ENCODE assay signal across 8 cellular contexts in the genomic region with DNA sequence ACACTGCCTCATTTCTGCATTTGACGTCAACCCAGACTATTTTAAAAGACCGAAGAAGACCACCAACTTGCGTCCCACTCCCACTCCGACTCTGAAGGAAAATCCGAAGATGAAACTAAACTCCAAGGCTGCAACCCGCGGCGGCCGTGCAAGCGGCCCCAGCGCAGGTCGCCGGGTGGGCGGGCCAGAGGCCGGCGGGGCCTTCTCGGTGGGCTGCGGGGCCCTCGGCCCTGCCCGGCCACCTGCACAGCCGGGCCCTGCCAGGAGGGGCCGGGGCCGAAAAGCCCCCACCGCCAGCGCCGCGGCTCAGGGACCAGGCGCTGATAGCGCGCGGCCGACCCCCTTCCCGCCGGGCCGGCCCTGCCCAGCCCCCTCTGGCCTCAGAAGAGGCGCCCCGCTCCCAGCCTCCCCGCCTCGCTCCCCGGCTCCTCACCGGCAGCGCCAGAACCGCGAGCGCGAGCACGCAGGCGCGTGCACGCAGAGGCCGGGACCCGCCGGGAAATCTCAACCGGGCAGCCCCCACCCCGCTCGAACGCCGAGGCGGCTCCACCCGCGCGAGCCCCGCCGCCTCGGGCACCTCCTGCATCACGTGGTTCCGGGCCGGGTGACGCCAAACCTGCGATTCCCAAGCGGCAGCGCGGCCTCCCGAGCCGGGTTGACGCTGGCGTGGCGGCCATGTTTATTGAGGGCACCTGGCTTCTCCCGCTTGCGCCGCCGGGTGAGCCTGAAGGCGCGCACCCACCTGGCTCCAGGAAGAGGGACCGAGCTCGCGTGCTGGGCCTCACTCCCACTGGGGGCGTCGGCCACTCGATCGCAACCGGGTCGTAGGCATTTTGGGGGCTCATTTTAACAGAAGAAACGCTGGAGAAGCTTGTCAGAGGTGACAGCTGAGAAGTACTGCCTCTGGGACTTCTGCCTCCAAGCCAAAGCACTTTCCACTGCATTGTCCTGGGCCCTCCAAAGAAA. TPM values are rescaled to one million over a fixed set of nuclear protein-coding genes. Genes with fewer than 3 reads are reported as not detected.
DNase-seq lines count a peak whose midpoint lies in the region; ATAC-seq and TF ChIP-seq lines count a peak whose summit lies in the region.

Gene C7orf25, minus strand, starts transcription at position 589 of the 966 bp plus-strand sequence. CDS start 1,170 bp downstream, outside the sequence.

- H3K27ac ChIP-seq in SJSA1: peak within 1 kb of the TSS; percentile 39
- peak within 1 kb of the TSS; percentile 64 to 92 (median 85) for H3K27ac ChIP-seq in gastroesophageal sphincter

- CTCF ChIA-PET in activated naive CD4-positive, alpha-beta T cell treated with anti-CD3 and anti-CD28 coated beads, Interleukin-2, amount 10 ng/mL, durations not matched to agents 7 days and 5 days (lab: Charles Lee): interaction anchor here (1.6 kb wide), 1 partner anchor 18 kb away, joined by 3 read pairs; no protein-coding TSS in a partner anchor

- DNase-seq in GM03348 (ENCODE audit: low spot score) (peak; percentile 97), HFF-Myc (ENCODE audit: extremely low read depth, low read depth) (peak; percentile 70), MV-4-11 (lab: John Stamatoyannopoulos, UW) (peak; percentile 79), SJSA1 (ENCODE audit: low read depth in 1 of 2, low spot score in 2 of 2) (peak; percentile 87 to 94), nucleus accumbens (lab: John Stamatoyannopoulos, UW) (peak; percentile 67 to 98 (median 96)), superior temporal gyrus (ENCODE audit: extremely low spot score) (peak; percentile 97)
- DNase-seq in activated naive CD4-positive, alpha-beta T cell treated with anti-CD3 and anti-CD28 coated beads, Interleukin-2, amount 10 ng/mL, durations not matched to agents 7 days and 5 days: peak; percentile 97

- TF ChIP-seq POLR2A in gastroesophageal sphincter (IDR thresholded peaks at IDR 0.05): peak; percentile 36 to 51

- H3K4me3 ChIP-seq in HFF-Myc (replicated peaks; ENCODE audit: low read depth, low read length): peak within 1 kb of the TSS; percentile 65
- H3K4me3 ChIP-seq in SJSA1: peak within 1 kb of the TSS; percentile 90
- H3K4me3 ChIP-seq in gastroesophageal sphincter: peak within 1 kb of the TSS; percentile 92 to 95

- H3K4me1 ChIP-seq in SJSA1 (replicated peaks) (peaks cover 52% of the 10 kb centered on the region), gastroesophageal sphincter (peaks cover 0 to 29% (median 5%) of the 10 kb centered on the region in 3 donors)

- TF ChIP-seq EP300 in gastroesophageal sphincter (IDR thresholded peaks at IDR 0.05): no peak

- H3K4me1 Mint-ChIP-seq in activated naive CD4-positive, alpha-beta T cell treated with anti-CD3 and anti-CD28 coated beads, Interleukin-2, amount 10 ng/mL, durations not matched to agents 7 days and 5 days: peaks cover 52% of the 10 kb centered on the region

- H3K9me3 Mint-ChIP-seq in activated naive CD4-positive, alpha-beta T cell treated with anti-CD3 and anti-CD28 coated beads, Interleukin-2, amount 10 ng/mL, durations not matched to agents 7 days and 5 days: no peaks in the 10 kb centered on the region

- peaks cover 35% of the 10 kb centered on the region for H3K36me3 ChIP-seq in SJSA1
- H3K36me3 ChIP-seq in gastroesophageal sphincter: peaks cover 0 to 23% of the 10 kb centered on the region in 2 donors

- H3K36me3 Mint-ChIP-seq in activated naive CD4-positive, alpha-beta T cell treated with anti-CD3 and anti-CD28 coated beads, Interleukin-2, amount 10 ng/mL, durations not matched to agents 7 days and 5 days: peaks cover 40% of the 10 kb centered on the region

- H3K27me3 ChIP-seq in SJSA1 (replicated peaks) (no peaks in the 10 kb centered on the region), gastroesophageal sphincter (no peaks in the 10 kb centered on the region)

- H3K27me3 Mint-ChIP-seq in activated naive CD4-positive, alpha-beta T cell treated with anti-CD3 and anti-CD28 coated beads, Interleukin-2, amount 10 ng/mL, durations not matched to agents 7 days and 5 days: no peaks in the 10 kb centered on the region

- H3K27ac Mint-ChIP-seq in activated naive CD4-positive, alpha-beta T cell treated with anti-CD3 and anti-CD28 coated beads, Interleukin-2, amount 10 ng/mL, durations not matched to agents 7 days and 5 days: peak within 1 kb of the TSS; percentile 84

- H3K4me3 Mint-ChIP-seq in activated naive CD4-positive, alpha-beta T cell treated with anti-CD3 and anti-CD28 coated beads, Interleukin-2, amount 10 ng/mL, durations not matched to agents 7 days and 5 days: peak within 1 kb of the TSS; percentile 90

- WGBS in gastroesophageal sphincter (ENCODE audit: low coverage in 1 of 2), 2 donors: 0% methylated on average over 4 to 9 of the region's 94 CpGs

- H3K9me3 ChIP-seq in SJSA1 (replicated peaks): no peaks in the 10 kb centered on the region
- no peaks in the 10 kb centered on the region for H3K9me3 ChIP-seq in gastroesophageal sphincter

- peak; percentile 97 for ATAC-seq in gastroesophageal sphincter

- no peak for TF ChIP-seq CTCF in HFF-Myc (IDR thresholded peaks at IDR 0.05; ENCODE audit: low read depth, low read length, missing control alignments)
- TF ChIP-seq CTCF in gastroesophageal sphincter (IDR thresholded peaks at IDR 0.05): peak in 2 of 4 experiments; percentile 10 to 23

RNA-seq across cellular contexts. Expression of gene C7orf25, which starts in this region (rescaled TPM):
- total RNA-seq in SJSA1 (2014; rRNA removed; shearing (Covaris generic)): 12.2 and 14.3 TPM in 2 replicates
- 10 to 100 TPM; 10.5 to 15.4 (median 12.5) TPM for total RNA-seq in gastroesophageal sphincter

Comparison
In these comparisons a context has a peak if more than half of its experiments do, and no peak if none do; other contexts are left out.
1. Peak in every context shown above with its lines: DNase-seq, ATAC-seq, H3K4me3 ChIP-seq and H3K27ac ChIP-seq.